ENCODE assay signal across 26 cellular contexts in genomic region chr1:237120683-237121082, GRCh38.
"Had no signal": no experiment of that assay in that cellular context is flagged by ENCODE, and none has a peak within 500 bp of the region (broad histone marks: within the 10 kb centered on the region; RNA-seq: fewer than 3 reads in every experiment).

No MANE protein-coding gene starts in this region.

- ATAC-seq: left lobe of liver; natural killer cell; psoas muscle; sciatic nerve; stimulated activated effector memory CD8-positive, alpha-beta T cell treated with anti-CD3 and anti-CD28 coated beads, Interleukin-12 subunit alpha, Interleukin-12 subunit beta, amount 100 ng/mL, for 72 hours; upper lobe of right lung had no signal

- H3K4me3 ChIP-seq: hepatocyte, lung, neural progenitor cell, psoas muscle, skin epidermis, suprapubic skin, thoracic aorta, tibial artery, upper lobe of right lung, uterus had no signal

- H3K9me3 ChIP-seq: neutrophil, psoas muscle, thoracic aorta, tibial artery, upper lobe of right lung, uterus had no signal

- H3K27ac ChIP-seq: hepatocyte, neural progenitor cell, neutrophil, parathyroid adenoma, psoas muscle, skin epidermis, suprapubic skin, thoracic aorta, tibial artery, upper lobe of right lung, uterus had no signal

- H3K36me3 ChIP-seq: neural progenitor cell, neutrophil, suprapubic skin, thoracic aorta, tibial artery, upper lobe of right lung, uterus had no signal

- H3K4me1 ChIP-seq: neural progenitor cell, parathyroid adenoma, psoas muscle, suprapubic skin, upper lobe of right lung, uterus had no signal

- H3K27me3 ChIP-seq: hepatocyte, neural progenitor cell, neutrophil, suprapubic skin, tibial artery, upper lobe of right lung, uterus had no signal

- DNase-seq: islet precursor cell; mesendoderm; naive B cell; natural killer cell; nephron progenitor cell; occipital lobe; psoas muscle; stimulated activated CD4-positive, alpha-beta T cell treated with anti-CD3 and anti-CD28 coated beads, Interleukin-12 subunit alpha, Interleukin-12 subunit beta, amount 100 ng/mL, for 4 hours; stimulated activated CD4-positive, alpha-beta T cell treated with anti-CD3 and anti-CD28 coated beads, Interleukin-15, amount 100 ng/mL, for 24 hours; stimulated activated CD4-positive, alpha-beta T cell treated with anti-CD3 and anti-CD28 coated beads, Interleukin-4, amount 100 ng/mL, for 24 hours; stimulated activated naive CD4-positive, alpha-beta T cell; tibial artery; trophoblast cell; upper lobe of right lung; uterus had no signal
